In genomic region chr13:47184311-47184710, GRCh38 we compare ENCODE assay signal across 24 cellular contexts.
"Had no signal": no experiment of that assay in that cellular context is flagged by ENCODE, and none has a peak within 500 bp of the region (broad histone marks: within the 10 kb centered on the region; RNA-seq: fewer than 3 reads in every experiment).

No MANE protein-coding gene starts in this region.

- H3K27ac ChIP-seq: adrenal gland, cardiac muscle cell, esophagus squamous epithelium, gastrocnemius medialis, left ventricle myocardium inferior, tibial artery had no signal

- H3K4me1 ChIP-seq: adrenal gland, esophagus squamous epithelium, gastrocnemius medialis, left ventricle myocardium inferior had no signal

- H3K4me3 ChIP-seq: adrenal gland, cardiac muscle cell, esophagus squamous epithelium, gastrocnemius medialis, left ventricle myocardium inferior, tibial artery had no signal

- ATAC-seq: activated CD4-positive, CD25-positive, alpha-beta regulatory T cell treated with anti-CD3 and anti-CD28 coated beads, Interleukin-2, amount 50 U/mL, for 24 hours; effector memory CD8-positive, alpha-beta T cell; gastrocnemius medialis had no signal

- H3K9me3 ChIP-seq: adrenal gland, esophagus squamous epithelium, gastrocnemius medialis, left ventricle myocardium inferior, tibial artery had no signal

- DNase-seq: activated CD4-positive, alpha-beta T cell treated with anti-CD3 and anti-CD28 coated beads, Interleukin-2, amount 50 U/mL, for 1 hour; activated CD8-positive, alpha-beta memory T cell treated with anti-CD3 and anti-CD28 coated beads, Interleukin-2, amount 50 U/mL, for 4 hours; activated effector memory CD4-positive, alpha-beta T cell treated with Interleukin-2 at 50 U/mL for 16 hours; activated naive CD4-positive, alpha-beta T cell treated with anti-CD3 and anti-CD28 coated beads, Interleukin-2, amount 50 U/mL, for 16 hours; activated T-cell treated with anti-CD3 and anti-CD28 coated beads, Interleukin-2, amount 50 U/mL, for 48 hours; adrenal gland; dermis blood vessel endothelial cell; effector memory CD8-positive, alpha-beta T cell; esophagus squamous epithelium; gastrocnemius medialis; head of caudate nucleus; kidney glomerular epithelial cell; left ventricle myocardium inferior; mammary epithelial cell; occipital lobe; posterior cingulate gyrus; retina; stimulated activated CD4-positive, alpha-beta T cell treated with anti-CD3 and anti-CD28 coated beads, Interleukin-12 subunit alpha, Interleukin-12 subunit beta, amount 100 ng/mL, for 4 hours; stimulated activated CD4-positive, alpha-beta T cell treated with anti-CD3 and anti-CD28 coated beads, Interleukin-1b, Interleukin-23, amount 100 ng/mL, for 48 hours; stimulated activated CD8-positive, alpha-beta memory T cell treated with anti-CD3 and anti-CD28 coated beads, Interleukin-4, amount 100 ng/mL, for 48 hours; stimulated activated naive CD4-positive, alpha-beta T cell; tibial artery had no signal

- H3K36me3 ChIP-seq: adrenal gland, cardiac muscle cell, esophagus squamous epithelium, gastrocnemius medialis, left ventricle myocardium inferior, tibial artery had no signal

- H3K27me3 ChIP-seq: adrenal gland, cardiac muscle cell, esophagus squamous epithelium, gastrocnemius medialis, tibial artery had no signal
